19 cellular contexts compared by ENCODE assay signal in genomic region chr2:37295469-37296073, GRCh38.
"Had no signal": no experiment of that assay in that cellular context is flagged by ENCODE, and none has a peak within 500 bp of the region (broad histone marks: within the 10 kb centered on the region; RNA-seq: fewer than 3 reads in every experiment).

No MANE protein-coding gene starts in this region.

- H3K4me3 Mint-ChIP-seq: activated CD4-positive, alpha-beta memory T cell treated with anti-CD3 and anti-CD28 coated beads for 36 hours; activated naive CD8-positive, alpha-beta T cell treated with anti-CD3 and anti-CD28 coated beads for 36 hours; activated T-helper 1 cell treated with anti-CD3 and anti-CD28 coated beads, Interleukin-12 subunit alpha, Interleukin-12 subunit beta, Interleukin-2, Interleukin-4 antibody, amounts not matched to agents 30 ng/mL and 10 ng/mL and 1 ng/mL, durations not matched to agents 14 hours and 24 hours and 36 hours; nephron; T-helper 2 cell treated with Interferon-gamma antibody and Interleukin-4, amounts not matched to agents 5 μg/mL and 100 μg/mL, for 36 hours had no signal

- ATAC-seq: heart right ventricle had no signal

- H3K27me3 Mint-ChIP-seq: activated CD4-positive, alpha-beta memory T cell treated with anti-CD3 and anti-CD28 coated beads for 36 hours; activated naive CD8-positive, alpha-beta T cell treated with anti-CD3 and anti-CD28 coated beads for 36 hours had no signal

- DNase-seq: activated CD4-positive, alpha-beta memory T cell treated with anti-CD3 and anti-CD28 coated beads for 36 hours; activated CD4-positive, alpha-beta T cell treated with anti-CD3 and anti-CD28 coated beads for 4 hours; activated gamma-delta T cell treated with Interleukin-2 at 50 U/mL for 16 hours; activated naive CD8-positive, alpha-beta T cell treated with anti-CD3 and anti-CD28 coated beads for 36 hours; activated T-cell treated with anti-CD3 and anti-CD28 coated beads for 4 hours; amniotic stem cell; dermis blood vessel endothelial cell; effector memory CD4-positive, alpha-beta T cell; esophagus squamous epithelium; heart right ventricle; left ventricle myocardium inferior; mesenchymal stem cell; nucleus accumbens; retina; stimulated activated naive CD4-positive, alpha-beta T cell treated with Interleukin-2 at 50 U/mL for 16 hours; thyroid gland had no signal

- H3K9me3 Mint-ChIP-seq: activated CD4-positive, alpha-beta memory T cell treated with anti-CD3 and anti-CD28 coated beads for 36 hours; activated naive CD8-positive, alpha-beta T cell treated with anti-CD3 and anti-CD28 coated beads for 36 hours; activated T-helper 1 cell treated with anti-CD3 and anti-CD28 coated beads, Interleukin-12 subunit alpha, Interleukin-12 subunit beta, Interleukin-2, Interleukin-4 antibody, amounts not matched to agents 30 ng/mL and 10 ng/mL and 1 ng/mL, durations not matched to agents 14 hours and 24 hours and 36 hours; nephron; T-helper 2 cell treated with Interferon-gamma antibody and Interleukin-4, amounts not matched to agents 5 μg/mL and 100 μg/mL, for 36 hours had no signal

- H3K27ac Mint-ChIP-seq: activated CD4-positive, alpha-beta memory T cell treated with anti-CD3 and anti-CD28 coated beads for 36 hours; activated naive CD8-positive, alpha-beta T cell treated with anti-CD3 and anti-CD28 coated beads for 36 hours; activated T-helper 1 cell treated with anti-CD3 and anti-CD28 coated beads, Interleukin-12 subunit alpha, Interleukin-12 subunit beta, Interleukin-2, Interleukin-4 antibody, amounts not matched to agents 30 ng/mL and 10 ng/mL and 1 ng/mL, durations not matched to agents 14 hours and 24 hours and 36 hours; nephron; T-helper 2 cell treated with Interferon-gamma antibody and Interleukin-4, amounts not matched to agents 5 μg/mL and 100 μg/mL, for 36 hours had no signal

- H3K4me1 Mint-ChIP-seq: nephron had no signal
